ENCODE assay signal across 1 cellular context in genomic region chr12:27493260-27493935, GRCh38.
TF ChIP-seq lines count a peak whose summit lies in the region.

No MANE protein-coding gene starts in this region.

TF ChIP-seq in HepG2, 621 proteins besides CTCF, POLR2A, EP300 and RAD21:
- TF ChIP-seq ZKSCAN8 (CRISPR knock-in tag; IDR thresholded peaks at IDR 0.05; ENCODE audit: borderline replicate concordance) = no peak
- no peak for TF ChIP-seq ZNF749 (CRISPR knock-in tag; IDR thresholded peaks at IDR 0.05; ENCODE audit: borderline replicate concordance)
- TF ChIP-seq ZNF34 (CRISPR knock-in tag; IDR thresholded peaks at IDR 0.05; ENCODE audit: borderline replicate concordance) = no peak
TF ChIP-seq in HepG2: peak in this region for 0.
